Comparison of ENCODE assay signal across 1 cellular context in the genomic region with DNA sequence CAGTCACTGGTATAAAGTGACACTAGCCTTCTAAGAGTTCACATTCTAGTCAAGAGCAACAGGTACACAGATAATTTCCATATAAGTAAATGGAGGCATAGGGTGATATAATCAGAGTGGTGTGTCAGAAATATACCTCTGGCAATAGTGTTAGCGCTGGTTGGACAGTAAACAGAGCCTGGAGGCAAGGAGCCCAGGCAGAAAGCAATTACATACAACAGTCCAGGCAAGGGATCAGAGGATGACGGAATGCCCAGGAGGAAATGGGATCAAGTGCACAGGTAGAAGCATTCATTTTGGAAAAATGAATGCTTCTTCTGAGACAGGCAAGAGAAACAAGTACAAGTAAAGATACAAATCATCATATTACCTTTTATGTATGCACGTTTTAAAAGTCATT.
TF ChIP-seq lines count a peak whose summit lies in the region.

No MANE protein-coding gene starts in this region.

TF ChIP-seq in HEK293, 187 proteins besides CTCF, POLR2A, EP300 and RAD21 (continued from another document):
- TF ChIP-seq, protein P1, sequence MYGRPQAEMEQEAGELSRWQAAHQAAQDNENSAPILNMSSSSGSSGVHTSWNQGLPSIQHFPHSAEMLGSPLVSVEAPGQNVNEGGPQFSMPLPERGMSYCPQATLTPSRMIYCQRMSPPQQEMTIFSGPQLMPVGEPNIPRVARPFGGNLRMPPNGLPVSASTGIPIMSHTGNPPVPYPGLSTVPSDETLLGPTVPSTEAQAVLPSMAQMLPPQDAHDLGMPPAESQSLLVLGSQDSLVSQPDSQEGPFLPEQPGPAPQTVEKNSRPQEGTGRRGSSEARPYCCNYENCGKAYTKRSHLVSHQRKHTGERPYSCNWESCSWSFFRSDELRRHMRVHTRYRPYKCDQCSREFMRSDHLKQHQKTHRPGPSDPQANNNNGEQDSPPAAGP (tag by site-specific recombination; IDR thresholded peaks at IDR 0.05): no peak
- TF ChIP-seq SCRT2 (tag by site-specific recombination; IDR thresholded peaks at IDR 0.05): peak; percentile 47
